Comparison of ENCODE assay signal across 18 cellular contexts in the genomic region with DNA sequence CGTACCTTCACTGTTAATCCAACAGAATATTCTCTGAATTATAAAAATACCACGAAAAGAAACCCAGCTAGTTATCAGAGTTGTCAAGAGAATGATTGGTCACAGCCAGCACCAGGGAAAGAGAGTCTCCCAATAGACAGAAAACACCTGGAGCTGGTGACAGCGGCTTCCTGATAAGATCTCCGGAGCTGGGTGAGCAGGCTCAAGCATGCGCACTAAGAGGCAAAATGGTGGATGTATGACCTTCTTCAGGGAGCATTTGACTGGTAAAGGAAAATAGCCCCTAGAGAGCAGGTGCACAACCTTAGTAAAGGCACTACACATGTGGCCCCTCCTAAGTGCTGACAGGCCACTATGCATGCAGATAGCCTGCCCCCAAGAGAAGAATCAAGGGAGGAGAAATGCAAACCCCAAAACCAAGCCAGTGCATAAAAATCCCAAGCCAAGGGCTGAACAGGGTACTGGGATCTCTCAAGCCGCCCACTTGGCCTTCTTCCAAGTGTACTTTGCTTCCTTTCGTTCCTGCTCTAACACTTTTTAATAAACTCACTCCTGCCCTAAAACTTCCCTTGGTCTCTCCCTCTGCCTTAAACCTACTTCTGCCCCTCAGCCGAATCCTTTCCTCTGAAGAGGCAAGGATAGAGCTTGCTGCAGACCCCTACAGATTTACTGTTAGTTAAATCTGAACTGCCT.
DNase-seq lines count a peak whose midpoint lies in the region; ATAC-seq, FAIRE-seq and TF ChIP-seq lines count a peak whose summit lies in the region.
"Had no signal": no experiment of that assay in that cellular context is flagged by ENCODE, and none has a peak within 500 bp of the region (broad histone marks: within the 10 kb centered on the region; RNA-seq: fewer than 3 reads in every experiment).

No MANE protein-coding gene starts in this region.

- TF ChIP-seq EP300 in A549 (IDR thresholded peaks at IDR 0.05) = no peak

- 75% methylated on average over 8 of the region's 8 CpGs for WGBS in A549 (ENCODE audit: missing lambda C conversion rate)

- TF ChIP-seq CTCF in A549 (IDR thresholded peaks at IDR 0.05) = no peak
- no peak for TF ChIP-seq CTCF in chondrocyte (IDR thresholded peaks at IDR 0.05)

- H3K36me3 Mint-ChIP-seq in chondrocyte (ENCODE audit: low read depth) = peaks cover 19% of the 10 kb centered on the region

- H3K27ac ChIP-seq in A549 (no peak overlapping the region), Karpas-422 (ENCODE audit: low read length) (no peak overlapping the region)
- H3K27ac ChIP-seq: foreskin keratinocyte, SJSA1 had no signal

- no peaks in the 10 kb centered on the region for H3K9me3 Mint-ChIP-seq in chondrocyte (ENCODE audit: low read depth)
- H3K9me3 Mint-ChIP-seq: CD4-positive, alpha-beta T cell had no signal

- no peak overlapping the region for H2AFZ ChIP-seq in Karpas-422 (ENCODE audit: low read length)

- ATAC-seq in A549 (no peak), GM18909 (IDR thresholded peaks at IDR 0.05; ENCODE audit: poor library complexity, unreplicated experiment) (no peak)
- ATAC-seq: foreskin keratinocyte, HCT116 had no signal

- H3K9me3 ChIP-seq in A549 (no peaks in the 10 kb centered on the region), Karpas-422 (ENCODE audit: low read length) (no peaks in the 10 kb centered on the region)
- H3K9me3 ChIP-seq: MG63, SJSA1 had no signal

- H3K4me1 ChIP-seq in A549 (peaks cover 6% of the 10 kb centered on the region), Karpas-422 (ENCODE audit: low read length) (peaks cover 33% of the 10 kb centered on the region)
- H3K4me1 ChIP-seq: foreskin keratinocyte had no signal

- FAIRE-seq in A549 (lab: Jason Lieb, UNC) = no peak
- FAIRE-seq: GM18507 had no signal

- H3K36me3 ChIP-seq in Karpas-422 (ENCODE audit: insufficient read depth, low read length) = no peaks in the 10 kb centered on the region

- H3K27ac Mint-ChIP-seq in chondrocyte (ENCODE audit: unreplicated experiment) = peak overlapping the region; percentile 33
- H3K27ac Mint-ChIP-seq: CD4-positive, alpha-beta T cell had no signal

- no peak overlapping the region for H3K9ac ChIP-seq in Karpas-422 (ENCODE audit: low read length)

- peaks cover 15% of the 10 kb centered on the region for H3K4me1 Mint-ChIP-seq in chondrocyte (ENCODE audit: low read depth)

- no peaks in the 10 kb centered on the region for H3K27me3 ChIP-seq in Karpas-422 (ENCODE audit: low read length)
- H3K27me3 ChIP-seq: foreskin keratinocyte, MG63, SJSA1 had no signal

- DNase-seq in A549 (ENCODE audit: low read depth in 1 of 2, low spot score in 1 of 2) (no peak), Karpas-422 (peak; percentile 41), chondrocyte (ENCODE audit: low spot score) (no peak), left kidney (ENCODE audit: low read depth, low spot score) (peak; percentile 85), NOMO-1 treated with dmso at 0.1 percent for 144 hours (lab: John Stamatoyannopoulos, UW; ENCODE audit: unreplicated experiment) (no peak), NCI-H2196 (lab: John Stamatoyannopoulos, UW; ENCODE audit: unreplicated experiment) (no peak), AML-193 (lab: John Stamatoyannopoulos, UW) (no peak)
- DNase-seq: activated CD4-positive, alpha-beta T cell treated with anti-CD3 and anti-CD28 coated beads for 1 hour; amygdala; CD4-positive, alpha-beta T cell; foreskin keratinocyte; MG63; NCI-H187; T1000 had no signal

- H3K9me2 ChIP-seq in Karpas-422 (replicated peaks; ENCODE audit: insufficient read depth, low read length) = no peaks in the 10 kb centered on the region

- H3K79me2 ChIP-seq in Karpas-422 (ENCODE audit: low read length) = no peaks in the 10 kb centered on the region

- TF ChIP-seq RAD21 in A549 (conservative IDR thresholded peaks at IDR 0.05 in 1 of 2, IDR thresholded peaks at IDR 0.05 in 1 of 2) = no peak

- H3K4me2 ChIP-seq in A549 = peak overlapping the region; percentile 20; the same call in 1 of the 3 replicates
- H3K4me2 ChIP-seq in Karpas-422 (ENCODE audit: low read depth, low read length, poor library complexity, severe bottlenecking) = peak overlapping the region; percentile 46

- no peak for TF ChIP-seq POLR2A in A549 (IDR thresholded peaks at IDR 0.05; ENCODE audit: low read length)

- H3K27me3 Mint-ChIP-seq in chondrocyte (ENCODE audit: low read depth) = no peaks in the 10 kb centered on the region

- no peak overlapping the region for H3K4me3 Mint-ChIP-seq in chondrocyte (ENCODE audit: unreplicated experiment)
- H3K4me3 Mint-ChIP-seq: CD4-positive, alpha-beta T cell had no signal

- CTCF ChIA-PET in A549 (lab: Yijun Ruan, JAX) = interaction anchor here (0.6 to 6.7 kb wide), 7 partner anchors 12 to 1131 kb away, joined by 3 to 43 read pairs (median 7); no protein-coding TSS in a partner anchor

- no peaks in the 10 kb centered on the region for H4K20me1 ChIP-seq in Karpas-422 (ENCODE audit: insufficient read depth, low read depth, low read length)

- POLR2A ChIA-PET in A549 (lab: Yijun Ruan, JAX) = no interaction called here

- H3K4me3 ChIP-seq in A549 (no peak overlapping the region), Karpas-422 (ENCODE audit: low read length) (no peak overlapping the region)
- H3K4me3 ChIP-seq: MG63, SJSA1 had no signal

TF ChIP-seq in A549, 52 proteins besides CTCF, POLR2A, EP300 and RAD21:
- TF ChIP-seq KDM5A (IDR thresholded peaks at IDR 0.05) (no peak), HOXB13 (CRISPR knock-in tag; IDR thresholded peaks at IDR 0.05; ENCODE audit: low read depth) (no peak), EHF (CRISPR knock-in tag; IDR thresholded peaks at IDR 0.05) (no peak), NR3C1 (IDR thresholded peaks at IDR 0.05) (no peak), PHF8 (IDR thresholded peaks at IDR 0.05; ENCODE audit: borderline replicate concordance, low read depth) (no peak), MYC (IDR thresholded peaks at IDR 0.05; ENCODE audit: borderline replicate concordance, low read length) (no peak), RARB (CRISPR knock-in tag; IDR thresholded peaks at IDR 0.05) (no peak), ZC3H11A (IDR thresholded peaks at IDR 0.05) (no peak), NFE2L2 (conservative IDR thresholded peaks at IDR 0.05; ENCODE audit: low read length) (no peak), ESRRA (IDR thresholded peaks at IDR 0.05; ENCODE audit: borderline replicate concordance, low read length) (no peak), HDAC2 (IDR thresholded peaks at IDR 0.05) (no peak), HOXA7 (CRISPR knock-in tag; IDR thresholded peaks at IDR 0.05) (no peak), RFX5 (IDR thresholded peaks at IDR 0.05) (no peak), POLR2AphosphoS2 (conservative IDR thresholded peaks at IDR 0.05; ENCODE audit: low read length) (no peak), EHMT2 (IDR thresholded peaks at IDR 0.05; ENCODE audit: low read depth) (no peak), CEBPB (IDR thresholded peaks at IDR 0.05) (no peak), SMC3 (IDR thresholded peaks at IDR 0.05) (no peak; the same call in 2 of the 3 replicates), CHD2 (IDR thresholded peaks at IDR 0.05; ENCODE audit: low read length, partially characterized antibody) (no peak), TFCP2L1 (CRISPR knock-in tag; IDR thresholded peaks at IDR 0.05) (no peak)
- TF ChIP-seq, protein P1, sequence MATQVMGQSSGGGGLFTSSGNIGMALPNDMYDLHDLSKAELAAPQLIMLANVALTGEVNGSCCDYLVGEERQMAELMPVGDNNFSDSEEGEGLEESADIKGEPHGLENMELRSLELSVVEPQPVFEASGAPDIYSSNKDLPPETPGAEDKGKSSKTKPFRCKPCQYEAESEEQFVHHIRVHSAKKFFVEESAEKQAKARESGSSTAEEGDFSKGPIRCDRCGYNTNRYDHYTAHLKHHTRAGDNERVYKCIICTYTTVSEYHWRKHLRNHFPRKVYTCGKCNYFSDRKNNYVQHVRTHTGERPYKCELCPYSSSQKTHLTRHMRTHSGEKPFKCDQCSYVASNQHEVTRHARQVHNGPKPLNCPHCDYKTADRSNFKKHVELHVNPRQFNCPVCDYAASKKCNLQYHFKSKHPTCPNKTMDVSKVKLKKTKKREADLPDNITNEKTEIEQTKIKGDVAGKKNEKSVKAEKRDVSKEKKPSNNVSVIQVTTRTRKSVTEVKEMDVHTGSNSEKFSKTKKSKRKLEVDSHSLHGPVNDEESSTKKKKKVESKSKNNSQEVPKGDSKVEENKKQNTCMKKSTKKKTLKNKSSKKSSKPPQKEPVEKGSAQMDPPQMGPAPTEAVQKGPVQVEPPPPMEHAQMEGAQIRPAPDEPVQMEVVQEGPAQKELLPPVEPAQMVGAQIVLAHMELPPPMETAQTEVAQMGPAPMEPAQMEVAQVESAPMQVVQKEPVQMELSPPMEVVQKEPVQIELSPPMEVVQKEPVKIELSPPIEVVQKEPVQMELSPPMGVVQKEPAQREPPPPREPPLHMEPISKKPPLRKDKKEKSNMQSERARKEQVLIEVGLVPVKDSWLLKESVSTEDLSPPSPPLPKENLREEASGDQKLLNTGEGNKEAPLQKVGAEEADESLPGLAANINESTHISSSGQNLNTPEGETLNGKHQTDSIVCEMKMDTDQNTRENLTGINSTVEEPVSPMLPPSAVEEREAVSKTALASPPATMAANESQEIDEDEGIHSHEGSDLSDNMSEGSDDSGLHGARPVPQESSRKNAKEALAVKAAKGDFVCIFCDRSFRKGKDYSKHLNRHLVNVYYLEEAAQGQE (IDR thresholded peaks at IDR 0.05) = no peak

Comparison
In these comparisons a context has a peak if more than half of its experiments do, and no peak if none do; other contexts are left out.
1. DNase-seq: peak in Karpas-422 (single experiment) and left kidney (single experiment); none in A549 (0 of 2), chondrocyte (single experiment), NOMO-1 treated with dmso at 0.1 percent for 144 hours (single experiment), NCI-H2196 (single experiment) and AML-193 (0 of 2).